Comparison of ENCODE assay signal across 1 cellular context in the genomic region with DNA sequence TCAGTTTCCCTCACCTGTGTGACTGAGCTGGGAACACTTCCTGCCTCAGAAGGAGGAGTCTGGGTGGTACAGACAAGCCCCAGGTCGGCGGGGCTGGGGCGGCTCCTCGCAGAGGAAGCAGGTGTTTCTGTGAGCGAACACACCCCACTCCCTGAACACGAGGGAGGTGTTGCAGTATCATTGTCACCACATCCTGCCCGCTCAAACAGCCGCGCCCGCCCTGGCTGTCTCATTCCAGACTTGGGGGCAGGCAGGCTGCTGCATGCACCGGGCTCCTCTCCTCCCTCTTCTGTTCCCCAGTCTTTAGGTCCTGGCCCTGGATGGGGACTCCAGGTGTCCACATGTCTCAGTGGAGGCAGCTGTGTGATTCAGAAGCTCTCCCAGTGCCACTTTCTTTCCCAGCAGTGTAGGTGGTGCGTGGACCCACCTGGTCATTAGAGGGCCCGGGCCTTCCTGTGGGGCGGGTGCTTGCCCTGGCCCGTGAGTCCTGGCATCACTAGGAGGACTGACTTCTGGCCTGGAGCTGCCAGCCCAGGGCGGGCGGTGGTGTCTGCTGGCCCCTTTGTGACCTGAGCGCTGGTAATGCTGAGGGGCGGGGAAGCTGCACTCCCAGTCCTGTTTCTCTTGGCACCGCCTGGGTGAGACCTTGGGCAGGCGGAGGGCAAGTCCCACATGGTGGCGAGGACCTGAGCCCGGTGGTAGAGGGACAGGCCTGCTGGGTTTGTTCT.
TF ChIP-seq lines count a peak whose summit lies in the region.

No MANE protein-coding gene starts in this region.

TF ChIP-seq in GM23338, 12 proteins besides CTCF, POLR2A, EP300 and RAD21:
- TF ChIP-seq, protein P1, sequence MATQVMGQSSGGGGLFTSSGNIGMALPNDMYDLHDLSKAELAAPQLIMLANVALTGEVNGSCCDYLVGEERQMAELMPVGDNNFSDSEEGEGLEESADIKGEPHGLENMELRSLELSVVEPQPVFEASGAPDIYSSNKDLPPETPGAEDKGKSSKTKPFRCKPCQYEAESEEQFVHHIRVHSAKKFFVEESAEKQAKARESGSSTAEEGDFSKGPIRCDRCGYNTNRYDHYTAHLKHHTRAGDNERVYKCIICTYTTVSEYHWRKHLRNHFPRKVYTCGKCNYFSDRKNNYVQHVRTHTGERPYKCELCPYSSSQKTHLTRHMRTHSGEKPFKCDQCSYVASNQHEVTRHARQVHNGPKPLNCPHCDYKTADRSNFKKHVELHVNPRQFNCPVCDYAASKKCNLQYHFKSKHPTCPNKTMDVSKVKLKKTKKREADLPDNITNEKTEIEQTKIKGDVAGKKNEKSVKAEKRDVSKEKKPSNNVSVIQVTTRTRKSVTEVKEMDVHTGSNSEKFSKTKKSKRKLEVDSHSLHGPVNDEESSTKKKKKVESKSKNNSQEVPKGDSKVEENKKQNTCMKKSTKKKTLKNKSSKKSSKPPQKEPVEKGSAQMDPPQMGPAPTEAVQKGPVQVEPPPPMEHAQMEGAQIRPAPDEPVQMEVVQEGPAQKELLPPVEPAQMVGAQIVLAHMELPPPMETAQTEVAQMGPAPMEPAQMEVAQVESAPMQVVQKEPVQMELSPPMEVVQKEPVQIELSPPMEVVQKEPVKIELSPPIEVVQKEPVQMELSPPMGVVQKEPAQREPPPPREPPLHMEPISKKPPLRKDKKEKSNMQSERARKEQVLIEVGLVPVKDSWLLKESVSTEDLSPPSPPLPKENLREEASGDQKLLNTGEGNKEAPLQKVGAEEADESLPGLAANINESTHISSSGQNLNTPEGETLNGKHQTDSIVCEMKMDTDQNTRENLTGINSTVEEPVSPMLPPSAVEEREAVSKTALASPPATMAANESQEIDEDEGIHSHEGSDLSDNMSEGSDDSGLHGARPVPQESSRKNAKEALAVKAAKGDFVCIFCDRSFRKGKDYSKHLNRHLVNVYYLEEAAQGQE (IDR thresholded peaks at IDR 0.05; ENCODE audit: unreplicated experiment) = no peak
- TF ChIP-seq POLR2AphosphoS5 (IDR thresholded peaks at IDR 0.05; ENCODE audit: low read depth) (no peak), JUNB (IDR thresholded peaks at IDR 0.05; ENCODE audit: unreplicated experiment) (no peak), EZH2 (IDR thresholded peaks at IDR 0.05; ENCODE audit: low read depth, unreplicated experiment) (no peak), ZNF331 (CRISPR knock-in tag; IDR thresholded peaks at IDR 0.05; ENCODE audit: low read depth) (no peak), NANOG (IDR thresholded peaks at IDR 0.05; ENCODE audit: borderline replicate concordance) (no peak), CREB1 (CRISPR knock-in tag; IDR thresholded peaks at IDR 0.05; ENCODE audit: low read depth) (no peak), EZH2phosphoT487 (IDR thresholded peaks at IDR 0.05; ENCODE audit: unreplicated experiment) (no peak), ZNF114 (CRISPR knock-in tag; IDR thresholded peaks at IDR 0.05) (no peak), STAT1 (IDR thresholded peaks at IDR 0.05; ENCODE audit: unreplicated experiment) (no peak)
- TF ChIP-seq, protein P2, sequence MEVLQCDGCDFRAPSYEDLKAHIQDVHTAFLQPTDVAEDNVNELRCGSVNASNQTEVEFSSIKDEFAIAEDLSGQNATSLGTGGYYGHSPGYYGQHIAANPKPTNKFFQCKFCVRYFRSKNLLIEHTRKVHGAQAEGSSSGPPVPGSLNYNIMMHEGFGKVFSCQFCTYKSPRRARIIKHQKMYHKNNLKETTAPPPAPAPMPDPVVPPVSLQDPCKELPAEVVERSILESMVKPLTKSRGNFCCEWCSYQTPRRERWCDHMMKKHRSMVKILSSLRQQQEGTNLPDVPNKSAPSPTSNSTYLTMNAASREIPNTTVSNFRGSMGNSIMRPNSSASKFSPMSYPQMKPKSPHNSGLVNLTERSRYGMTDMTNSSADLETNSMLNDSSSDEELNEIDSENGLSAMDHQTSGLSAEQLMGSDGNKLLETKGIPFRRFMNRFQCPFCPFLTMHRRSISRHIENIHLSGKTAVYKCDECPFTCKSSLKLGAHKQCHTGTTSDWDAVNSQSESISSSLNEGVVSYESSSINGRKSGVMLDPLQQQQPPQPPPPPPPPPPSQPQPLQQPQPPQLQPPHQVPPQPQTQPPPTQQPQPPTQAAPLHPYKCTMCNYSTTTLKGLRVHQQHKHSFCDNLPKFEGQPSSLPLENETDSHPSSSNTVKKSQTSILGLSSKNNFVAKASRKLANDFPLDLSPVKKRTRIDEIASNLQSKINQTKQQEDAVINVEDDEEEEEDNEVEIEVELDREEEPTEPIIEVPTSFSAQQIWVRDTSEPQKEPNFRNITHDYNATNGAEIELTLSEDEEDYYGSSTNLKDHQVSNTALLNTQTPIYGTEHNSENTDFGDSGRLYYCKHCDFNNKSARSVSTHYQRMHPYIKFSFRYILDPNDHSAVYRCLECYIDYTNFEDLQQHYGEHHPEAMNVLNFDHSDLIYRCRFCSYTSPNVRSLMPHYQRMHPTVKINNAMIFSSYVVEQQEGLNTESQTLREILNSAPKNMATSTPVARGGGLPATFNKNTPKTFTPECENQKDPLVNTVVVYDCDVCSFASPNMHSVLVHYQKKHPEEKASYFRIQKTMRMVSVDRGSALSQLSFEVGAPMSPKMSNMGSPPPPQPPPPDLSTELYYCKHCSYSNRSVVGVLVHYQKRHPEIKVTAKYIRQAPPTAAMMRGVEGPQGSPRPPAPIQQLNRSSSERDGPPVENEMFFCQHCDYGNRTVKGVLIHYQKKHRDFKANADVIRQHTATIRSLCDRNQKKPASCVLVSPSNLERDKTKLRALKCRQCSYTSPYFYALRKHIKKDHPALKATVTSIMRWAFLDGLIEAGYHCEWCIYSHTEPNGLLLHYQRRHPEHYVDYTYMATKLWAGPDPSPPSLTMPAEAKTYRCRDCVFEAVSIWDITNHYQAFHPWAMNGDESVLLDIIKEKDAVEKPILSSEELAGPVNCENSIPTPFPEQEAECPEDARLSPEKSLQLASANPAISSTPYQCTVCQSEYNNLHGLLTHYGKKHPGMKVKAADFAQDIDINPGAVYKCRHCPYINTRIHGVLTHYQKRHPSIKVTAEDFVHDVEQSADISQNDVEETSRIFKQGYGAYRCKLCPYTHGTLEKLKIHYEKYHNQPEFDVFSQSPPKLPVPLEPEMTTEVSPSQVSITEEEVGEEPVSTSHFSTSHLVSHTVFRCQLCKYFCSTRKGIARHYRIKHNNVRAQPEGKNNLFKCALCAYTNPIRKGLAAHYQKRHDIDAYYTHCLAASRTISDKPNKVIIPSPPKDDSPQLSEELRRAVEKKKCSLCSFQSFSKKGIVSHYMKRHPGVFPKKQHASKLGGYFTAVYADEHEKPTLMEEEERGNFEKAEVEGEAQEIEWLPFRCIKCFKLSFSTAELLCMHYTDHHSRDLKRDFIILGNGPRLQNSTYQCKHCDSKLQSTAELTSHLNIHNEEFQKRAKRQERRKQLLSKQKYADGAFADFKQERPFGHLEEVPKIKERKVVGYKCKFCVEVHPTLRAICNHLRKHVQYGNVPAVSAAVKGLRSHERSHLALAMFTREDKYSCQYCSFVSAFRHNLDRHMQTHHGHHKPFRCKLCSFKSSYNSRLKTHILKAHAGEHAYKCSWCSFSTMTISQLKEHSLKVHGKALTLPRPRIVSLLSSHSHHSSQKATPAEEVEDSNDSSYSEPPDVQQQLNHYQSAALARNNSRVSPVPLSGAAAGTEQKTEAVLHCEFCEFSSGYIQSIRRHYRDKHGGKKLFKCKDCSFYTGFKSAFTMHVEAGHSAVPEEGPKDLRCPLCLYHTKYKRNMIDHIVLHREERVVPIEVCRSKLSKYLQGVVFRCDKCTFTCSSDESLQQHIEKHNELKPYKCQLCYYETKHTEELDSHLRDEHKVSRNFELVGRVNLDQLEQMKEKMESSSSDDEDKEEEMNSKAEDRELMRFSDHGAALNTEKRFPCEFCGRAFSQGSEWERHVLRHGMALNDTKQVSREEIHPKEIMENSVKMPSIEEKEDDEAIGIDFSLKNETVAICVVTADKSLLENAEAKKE (CRISPR knock-in tag; IDR thresholded peaks at IDR 0.05) = no peak
- TF ChIP-seq, protein P3, sequence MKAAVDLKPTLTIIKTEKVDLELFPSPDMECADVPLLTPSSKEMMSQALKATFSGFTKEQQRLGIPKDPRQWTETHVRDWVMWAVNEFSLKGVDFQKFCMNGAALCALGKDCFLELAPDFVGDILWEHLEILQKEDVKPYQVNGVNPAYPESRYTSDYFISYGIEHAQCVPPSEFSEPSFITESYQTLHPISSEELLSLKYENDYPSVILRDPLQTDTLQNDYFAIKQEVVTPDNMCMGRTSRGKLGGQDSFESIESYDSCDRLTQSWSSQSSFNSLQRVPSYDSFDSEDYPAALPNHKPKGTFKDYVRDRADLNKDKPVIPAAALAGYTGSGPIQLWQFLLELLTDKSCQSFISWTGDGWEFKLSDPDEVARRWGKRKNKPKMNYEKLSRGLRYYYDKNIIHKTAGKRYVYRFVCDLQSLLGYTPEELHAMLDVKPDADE (IDR thresholded peaks at IDR 0.05) = no peak
